19 cellular contexts compared by ENCODE assay signal in genomic region chrX:130999360-130999759, GRCh38. TPM values are rescaled to one million over a fixed set of nuclear protein-coding genes. Genes with fewer than 3 reads are reported as not detected.
DNase-seq lines count a peak whose midpoint lies in the region; TF ChIP-seq lines count a peak whose summit lies in the region.
"Had no signal": no experiment of that assay in that cellular context is flagged by ENCODE, and none has a peak within 500 bp of the region (broad histone marks: within the 10 kb centered on the region; RNA-seq: fewer than 3 reads in every experiment).

No MANE protein-coding gene starts in this region.

- no peak for TF ChIP-seq CTCF in BE2C (IDR thresholded peaks at IDR 0.05; ENCODE audit: low read depth, low read length)

- no peaks in the 10 kb centered on the region for H3K27me3 ChIP-seq in BE2C

- H3K4me1 ChIP-seq in BE2C, result no peaks in the 10 kb centered on the region; the same call in 1 of the 2 replicates
- H3K4me1 ChIP-seq: BLaER1 treated with 17β-estradiol and CSF1 and Interleukin-3, amounts not matched to agents 10 nM and 100 nM; Caco-2 had no signal

- H3K4me3 ChIP-seq in BE2C (ENCODE audit: low read depth, low read length), result no peak overlapping the region
- H3K4me3 ChIP-seq: BLaER1 treated with 17β-estradiol and CSF1 and Interleukin-3, amounts not matched to agents 10 nM and 100 nM had no signal

- no peaks in the 10 kb centered on the region for H3K9me3 ChIP-seq in BE2C
- H3K9me3 ChIP-seq: Caco-2 had no signal

- H3K36me3 ChIP-seq in BE2C, result no peaks in the 10 kb centered on the region
- H3K36me3 ChIP-seq: BLaER1 treated with 17β-estradiol and CSF1 and Interleukin-3, amounts not matched to agents 10 nM and 100 nM had no signal

- peak; percentile 4 for DNase-seq in BE2C
- DNase-seq in NCI-H69 (lab: John Stamatoyannopoulos, UW), result peak; percentile 40
- peak; percentile 20 for DNase-seq in NCI-H748 treated with DMSO at 0.1 percent for 48 hours (lab: John Stamatoyannopoulos, UW)
- peak; percentile 51 for DNase-seq in NCI-H82 treated with DMSO at 0.1 percent for 48 hours (lab: John Stamatoyannopoulos, UW; ENCODE audit: unreplicated experiment)
- no peak for DNase-seq in NCI-H1930 (lab: John Stamatoyannopoulos, UW)
- no peak for DNase-seq in activated CD4-positive, alpha-beta T cell treated with anti-CD3 and anti-CD28 coated beads, Interleukin-2, amount 50 U/mL, for 1 hour
- DNase-seq in NCI-H1417 treated with DMSO at 0.1 percent for 48 hours (lab: John Stamatoyannopoulos, UW), result no peak
- no peak for DNase-seq in globus pallidus (ENCODE audit: low spot score)
- DNase-seq: 8988T; ACHN; Caco-2; Calu3; CD4-positive, alpha-beta T cell; CD8-positive, alpha-beta T cell; DMS79 treated with DMSO at 0.1 percent for 48 hours; GF-D8 had no signal

RNA-seq across cellular contexts. Expression of gene ARHGAP36, which starts 58.8 kb away (rescaled TPM):
- 0.40 TPM for polyA plus RNA-seq in BE2C (2012; ENCODE audit: insufficient read depth, insufficient read length, low read depth)
- polyA plus RNA-seq: AG04450, BJ had no signal

Comparison
In these comparisons a context has a peak if more than half of its experiments do, and no peak if none do; other contexts are left out.
1. DNase-seq: peak in BE2C (single experiment), NCI-H69 (single experiment), NCI-H748 treated with DMSO at 0.1 percent for 48 hours (single experiment) and NCI-H82 treated with DMSO at 0.1 percent for 48 hours (single experiment); none in NCI-H1930 (0 of 2), activated CD4-positive, alpha-beta T cell treated with anti-CD3 and anti-CD28 coated beads, Interleukin-2, amount 50 U/mL, for 1 hour (single experiment), NCI-H1417 treated with DMSO at 0.1 percent for 48 hours (single experiment) and globus pallidus (single experiment).